17 cellular contexts compared by ENCODE assay signal in genomic region chrX:53316860-53317237, GRCh38. TPM values are rescaled to one million over a fixed set of nuclear protein-coding genes. Genes with fewer than 3 reads are reported as not detected.
"Had no signal": no experiment of that assay in that cellular context is flagged by ENCODE, and none has a peak within 500 bp of the region (broad histone marks: within the 10 kb centered on the region; RNA-seq: fewer than 3 reads in every experiment).

No MANE protein-coding gene starts in this region.

- H3K4me3 ChIP-seq: colonic mucosa, gastroesophageal sphincter, sigmoid colon, upper lobe of left lung, vagina had no signal

- H3K9me3 Mint-ChIP-seq: activated naive CD4-positive, alpha-beta T cell treated with anti-CD3 and anti-CD28 coated beads, Interleukin-2, amount 50 U/mL, for 24 hours; activated naive CD8-positive, alpha-beta T cell treated with anti-CD3 and anti-CD28 coated beads, Interleukin-2, amount 50 U/mL, for 24 hours; activated T-helper 2 cell treated with anti-CD3 and anti-CD28 coated beads, Interferon-gamma antibody, Interleukin-2, Interleukin-4, amounts not matched to agents 10 μg/mL and 5 μg/mL and 100 μg/mL, durations not matched to agents 14 hours and 24 hours and 36 hours; immature natural killer cell; stimulated activated effector memory CD8-positive, alpha-beta T cell treated with anti-CD3 and anti-CD28 coated beads, Interleukin-12 subunit alpha, Interleukin-12 subunit beta, amount 100 ng/mL, for 72 hours; stimulated activated naive CD8-positive, alpha-beta T cell treated with anti-CD3 and anti-CD28 coated beads, Interleukin-15, amount 100 ng/mL, for 72 hours; T-helper 2 cell treated with Interferon-gamma antibody and Interleukin-4, amounts not matched to agents 5 μg/mL and 100 μg/mL, for 36 hours had no signal

- H3K27ac Mint-ChIP-seq: activated CD4-positive, alpha-beta T cell treated with anti-CD3 and anti-CD28 coated beads for 36 hours; activated CD8-positive, alpha-beta memory T cell treated with anti-CD3 and anti-CD28 coated beads, Interleukin-2, amount 10 ng/mL, durations not matched to agents 7 days and 5 days; activated CD8-positive, alpha-beta T cell treated with anti-CD3 and anti-CD28 coated beads, Interleukin-2, amount 10 ng/mL, durations not matched to agents 7 days and 5 days; activated naive CD4-positive, alpha-beta T cell treated with anti-CD3 and anti-CD28 coated beads, Interleukin-2, amount 50 U/mL, for 24 hours; activated naive CD8-positive, alpha-beta T cell treated with anti-CD3 and anti-CD28 coated beads, Interleukin-2, amount 50 U/mL, for 24 hours; activated T-helper 2 cell treated with anti-CD3 and anti-CD28 coated beads, Interferon-gamma antibody, Interleukin-2, Interleukin-4, amounts not matched to agents 10 μg/mL and 5 μg/mL and 100 μg/mL, durations not matched to agents 14 hours and 24 hours and 36 hours; immature natural killer cell; stimulated activated effector memory CD8-positive, alpha-beta T cell treated with anti-CD3 and anti-CD28 coated beads, Interleukin-12 subunit alpha, Interleukin-12 subunit beta, amount 100 ng/mL, for 72 hours; T-helper 2 cell treated with Interferon-gamma antibody and Interleukin-4, amounts not matched to agents 5 μg/mL and 100 μg/mL, for 36 hours had no signal

- H3K4me1 ChIP-seq: colonic mucosa had no signal

- H3K9me3 ChIP-seq: colonic mucosa, gastroesophageal sphincter, sigmoid colon, upper lobe of left lung, vagina had no signal

- FAIRE-seq: bronchial epithelial cell, small intestine had no signal

- H3K36me3 ChIP-seq: colonic mucosa, gastroesophageal sphincter, sigmoid colon, upper lobe of left lung, vagina had no signal

- H3K36me3 Mint-ChIP-seq: activated CD8-positive, alpha-beta memory T cell treated with anti-CD3 and anti-CD28 coated beads, Interleukin-2, amount 10 ng/mL, durations not matched to agents 7 days and 5 days; activated naive CD4-positive, alpha-beta T cell treated with anti-CD3 and anti-CD28 coated beads, Interleukin-2, amount 50 U/mL, for 24 hours; stimulated activated effector memory CD8-positive, alpha-beta T cell treated with anti-CD3 and anti-CD28 coated beads, Interleukin-12 subunit alpha, Interleukin-12 subunit beta, amount 100 ng/mL, for 72 hours had no signal

- H3K27ac ChIP-seq: colonic mucosa, gastroesophageal sphincter, sigmoid colon, upper lobe of left lung, vagina had no signal

- H3K27me3 ChIP-seq: gastroesophageal sphincter had no signal

- H3K4me3 Mint-ChIP-seq: activated CD4-positive, alpha-beta T cell treated with anti-CD3 and anti-CD28 coated beads for 36 hours; activated CD8-positive, alpha-beta memory T cell treated with anti-CD3 and anti-CD28 coated beads, Interleukin-2, amount 10 ng/mL, durations not matched to agents 7 days and 5 days; activated CD8-positive, alpha-beta T cell treated with anti-CD3 and anti-CD28 coated beads, Interleukin-2, amount 10 ng/mL, durations not matched to agents 7 days and 5 days; activated naive CD4-positive, alpha-beta T cell treated with anti-CD3 and anti-CD28 coated beads, Interleukin-2, amount 50 U/mL, for 24 hours; activated naive CD8-positive, alpha-beta T cell treated with anti-CD3 and anti-CD28 coated beads, Interleukin-2, amount 50 U/mL, for 24 hours; immature natural killer cell; stimulated activated effector memory CD8-positive, alpha-beta T cell treated with anti-CD3 and anti-CD28 coated beads, Interleukin-12 subunit alpha, Interleukin-12 subunit beta, amount 100 ng/mL, for 72 hours; stimulated activated naive CD8-positive, alpha-beta T cell treated with anti-CD3 and anti-CD28 coated beads, Interleukin-15, amount 100 ng/mL, for 72 hours; T-helper 2 cell treated with Interferon-gamma antibody and Interleukin-4, amounts not matched to agents 5 μg/mL and 100 μg/mL, for 36 hours had no signal

RNA-seq across cellular contexts. Expression of gene IQSEC2, which starts 35.5 kb away (rescaled TPM):
- total RNA-seq: activated CD8-positive, alpha-beta T cell treated with anti-CD3 and anti-CD28 coated beads, Interleukin-2, amount 10 ng/mL, durations not matched to agents 7 days and 5 days had no signal
